10 cellular contexts compared by ENCODE assay signal in the genomic region with DNA sequence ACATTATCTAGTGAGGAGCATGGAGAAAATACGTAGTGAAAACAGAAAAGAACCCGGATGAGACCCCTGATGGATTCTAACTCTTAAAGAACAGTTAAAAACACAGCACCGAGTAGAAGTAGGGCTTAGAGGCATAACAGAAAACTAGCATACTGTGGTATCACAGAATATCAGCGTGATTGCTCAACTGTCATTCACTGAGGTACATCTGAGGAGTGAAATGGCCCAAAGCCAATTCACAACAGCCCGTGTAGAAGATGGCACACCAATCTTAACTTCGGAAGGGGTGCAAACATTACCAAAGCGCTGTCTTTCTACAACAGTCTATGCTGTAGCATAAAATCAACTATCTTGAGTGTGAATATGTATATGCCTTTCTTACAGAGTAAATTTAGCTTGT. TPM values are rescaled to one million over a fixed set of nuclear protein-coding genes. Genes with fewer than 3 reads are reported as not detected.
DNase-seq lines count a peak whose midpoint lies in the region; TF ChIP-seq lines count a peak whose summit lies in the region.
"Had no signal": no experiment of that assay in that cellular context is flagged by ENCODE, and none has a peak within 500 bp of the region (broad histone marks: within the 10 kb centered on the region; RNA-seq: fewer than 3 reads in every experiment).

No MANE protein-coding gene starts in this region.

- no peaks in the 10 kb centered on the region for H4K20me1 ChIP-seq in OCI-LY1 (ENCODE audit: insufficient read depth, low read length)

- intact Hi-C loops in esophagus squamous epithelium (cut with DNase I), result no loop called here

- H3K27me3 Mint-ChIP-seq in endothelial cell (ENCODE audit: unreplicated experiment), result peaks cover 4% of the 10 kb centered on the region

- H3K4me1 ChIP-seq in ES-I3 (ENCODE audit: insufficient read depth, low read length) (peaks cover 4% of the 10 kb centered on the region; the same call in 1 of the 2 replicates), OCI-LY1 (ENCODE audit: insufficient read depth, low read length, severe bottlenecking) (peaks cover 30% of the 10 kb centered on the region), esophagus squamous epithelium (peaks cover 0 to 27% (median 6%) of the 10 kb centered on the region in 3 donors)
- H3K4me1 ChIP-seq: uterus had no signal

- WGBS in esophagus squamous epithelium, 2 donors, result 50 to 58% methylated on average over 7 of the region's 7 CpGs

- peaks cover 4% of the 10 kb centered on the region; the same call in 1 of the 2 replicates for H3K36me3 ChIP-seq in ES-I3 (ENCODE audit: insufficient read depth, low read length)
- H3K36me3 ChIP-seq in OCI-LY1 (ENCODE audit: insufficient read depth, low read length), result peaks cover 6% of the 10 kb centered on the region
- H3K36me3 ChIP-seq in esophagus squamous epithelium, result no peaks in the 10 kb centered on the region
- H3K36me3 ChIP-seq: uterus had no signal

- peaks cover 5% of the 10 kb centered on the region for H3K36me3 Mint-ChIP-seq in endothelial cell (ENCODE audit: low read depth, unreplicated experiment)

- no peaks in the 10 kb centered on the region for H3F3A ChIP-seq in OCI-LY1 (ENCODE audit: insufficient read depth, low read length)

- no peaks in the 10 kb centered on the region for H3K9me2 ChIP-seq in OCI-LY1 (ENCODE audit: low read depth, low read length)

- peak overlapping the region; percentile 50 for H3K27ac ChIP-seq in OCI-LY1 (ENCODE audit: low read depth, low read length, poor library complexity, severe bottlenecking)
- no peak overlapping the region for H3K27ac ChIP-seq in esophagus squamous epithelium

- H3K9me3 Mint-ChIP-seq in endothelial cell (ENCODE audit: unreplicated experiment), result no peaks in the 10 kb centered on the region

- no peaks in the 10 kb centered on the region for H3K27me3 ChIP-seq in OCI-LY1 (ENCODE audit: insufficient read depth, low read length)
- no peaks in the 10 kb centered on the region for H3K27me3 ChIP-seq in esophagus squamous epithelium
- H3K27me3 ChIP-seq: uterus had no signal

- DNase-seq in esophagus squamous epithelium (lab: John Stamatoyannopoulos, UW) (no peak), pons (ENCODE audit: low spot score) (peak; percentile 9), NCI-H1417 (lab: John Stamatoyannopoulos, UW) (no peak), NCI-H2029 (lab: John Stamatoyannopoulos, UW) (no peak), HT-29 (ENCODE audit: low spot score) (no peak), endothelial cell (ENCODE audit: low spot score) (no peak)
- DNase-seq: activated T-cell treated with anti-CD3 and anti-CD28 coated beads, Interleukin-2, amount 50 U/mL, for 1 hour had no signal

- no peak overlapping the region for H3K4me3 Mint-ChIP-seq in endothelial cell (ENCODE audit: unreplicated experiment)

- H3K9me3 ChIP-seq in ES-I3 (ENCODE audit: control insufficient read depth, insufficient read depth, low read length) (no peaks in the 10 kb centered on the region), OCI-LY1 (ENCODE audit: low read length) (no peaks in the 10 kb centered on the region), esophagus squamous epithelium (no peaks in the 10 kb centered on the region)
- H3K9me3 ChIP-seq: uterus had no signal

- H2AFZ ChIP-seq in OCI-LY1 (ENCODE audit: low read length), result no peak overlapping the region

- peaks cover 61% of the 10 kb centered on the region for H3K79me2 ChIP-seq in OCI-LY1 (ENCODE audit: insufficient read depth, low read length)

- no peak for TF ChIP-seq POLR2A in esophagus squamous epithelium (IDR thresholded peaks at IDR 0.05)

- peak overlapping the region; percentile 99 for H3K4me2 ChIP-seq in OCI-LY1 (ENCODE audit: low read length)

- peaks cover 12% of the 10 kb centered on the region for H3K4me1 Mint-ChIP-seq in endothelial cell (ENCODE audit: unreplicated experiment)

- no peak for TF ChIP-seq CTCF in OCI-LY1 (IDR thresholded peaks at IDR 0.05; ENCODE audit: low read length)
- TF ChIP-seq CTCF in esophagus squamous epithelium (IDR thresholded peaks at IDR 0.05), result no peak
- no peak for TF ChIP-seq CTCF in endothelial cell (IDR thresholded peaks at IDR 0.05; ENCODE audit: unreplicated experiment)

- peak overlapping the region; percentile 92 for H3K4me3 ChIP-seq in OCI-LY1 (ENCODE audit: low read depth, low read length, poor library complexity, severe bottlenecking)
- H3K4me3 ChIP-seq in esophagus squamous epithelium, result peak overlapping the region in 3 of 4 donors; percentile 90 to 94 (median 92)

- H3K9ac ChIP-seq in ES-I3 (ENCODE audit: low read depth, low read length) (0 out of 2 replicates have a peak overlapping the region, but pooled peaks have one; percentile 20), OCI-LY1 (ENCODE audit: low read length) (peak overlapping the region; percentile 87)

- H3K27ac Mint-ChIP-seq in endothelial cell (ENCODE audit: unreplicated experiment), result no peak overlapping the region

RNA-seq across cellular contexts. Expression of a gene that starts 1.8 kb away (rescaled TPM):
- total RNA-seq in esophagus squamous epithelium, result 10 to 100 TPM; 16.7 to 49.4 (median 32.1) TPM
- total RNA-seq in HT-29 (2014; rRNA removed; shearing (Covaris generic)), result 38.1 and 49.5 TPM in 2 replicates
- 42.0 TPM for total RNA-seq in endothelial cell (ENCODE audit: unreplicated experiment)
